ENCODE assay signal across 18 cellular contexts in the genomic region with DNA sequence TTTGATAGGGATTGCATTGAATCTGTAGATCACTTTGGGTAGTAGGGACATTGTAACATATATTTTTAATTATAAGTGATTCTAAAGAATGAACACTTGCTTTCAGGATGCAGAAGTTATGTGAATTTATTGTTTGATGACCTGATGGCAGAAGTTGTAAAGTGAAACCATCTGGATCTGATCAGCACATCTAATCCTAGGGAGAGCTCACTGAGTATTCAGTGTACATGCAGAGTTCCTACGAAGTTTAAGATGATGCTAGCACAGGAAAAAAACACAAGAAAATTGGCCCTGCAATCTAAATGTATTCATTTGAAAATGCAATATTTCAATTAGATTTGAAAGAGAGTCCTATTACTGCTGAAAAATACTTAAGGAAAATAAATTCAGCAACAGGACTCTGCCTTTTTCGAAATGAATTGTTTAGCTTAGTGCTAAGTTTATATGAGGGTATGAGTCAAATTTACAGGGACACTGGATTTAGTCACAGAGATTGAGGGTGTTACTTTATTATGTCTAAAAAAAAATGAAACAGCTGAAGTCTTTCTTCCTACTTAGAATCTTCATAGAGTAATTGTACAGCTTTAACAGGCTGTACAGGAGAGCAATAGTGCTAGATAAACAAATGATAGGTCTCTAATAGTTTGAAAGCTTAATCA.
"Had no signal": no experiment of that assay in that cellular context is flagged by ENCODE, and none has a peak within 500 bp of the region (broad histone marks: within the 10 kb centered on the region; RNA-seq: fewer than 3 reads in every experiment).

No MANE protein-coding gene starts in this region.

- H3K4me1 ChIP-seq: left lung, transverse colon had no signal

- H3K27me3 Mint-ChIP-seq: activated CD4-positive, alpha-beta T cell treated with anti-CD3 and anti-CD28 coated beads, Interleukin-2, amount 10 ng/mL, durations not matched to agents 7 days and 5 days; brain had no signal

- H3K27me3 ChIP-seq: left lung, transverse colon had no signal

- H3K4me3 ChIP-seq: coronary artery, left lung, transverse colon had no signal

- ATAC-seq: activated T-cell treated with anti-CD3 and anti-CD28 coated beads, Interleukin-2, amount 50 U/mL, for 72 hours; esophagus mucosa; left lung; naive thymus-derived CD8-positive, alpha-beta T cell had no signal

- H3K4me3 Mint-ChIP-seq: activated CD4-positive, alpha-beta T cell treated with anti-CD3 and anti-CD28 coated beads, Interleukin-2, amount 10 ng/mL, durations not matched to agents 7 days and 5 days; activated naive CD8-positive, alpha-beta T cell; activated T-cell treated with anti-CD3 and anti-CD28 coated beads, Interleukin-2, amount 50 U/mL, for 72 hours; brain; central memory CD8-positive, alpha-beta T cell; naive thymus-derived CD8-positive, alpha-beta T cell had no signal

- DNase-seq: activated CD4-positive, alpha-beta T cell treated with anti-CD3 and anti-CD28 coated beads, Interleukin-2, amount 10 ng/mL, durations not matched to agents 7 days and 5 days; activated CD8-positive, alpha-beta memory T cell treated with anti-CD3 and anti-CD28 coated beads, Interleukin-2, amount 50 U/mL, for 48 hours; activated gamma-delta T cell; activated T-cell treated with anti-CD3 and anti-CD28 coated beads, Interleukin-2, amount 50 U/mL, for 72 hours; left lung; mammary epithelial cell; naive thymus-derived CD8-positive, alpha-beta T cell; nucleus accumbens; stimulated activated CD4-positive, alpha-beta T cell treated with anti-CD3 and anti-CD28 coated beads, Interleukin-15, amount 100 ng/mL, for 24 hours; stimulated activated CD4-positive, alpha-beta T cell treated with anti-CD3 and anti-CD28 coated beads, Interleukin-4, amount 100 ng/mL, for 24 hours; stimulated activated naive CD4-positive, alpha-beta T cell; T-helper 2 cell; transverse colon had no signal

- H3K27ac Mint-ChIP-seq: activated CD4-positive, alpha-beta T cell treated with anti-CD3 and anti-CD28 coated beads, Interleukin-2, amount 10 ng/mL, durations not matched to agents 7 days and 5 days; activated naive CD8-positive, alpha-beta T cell; activated T-cell treated with anti-CD3 and anti-CD28 coated beads, Interleukin-2, amount 50 U/mL, for 72 hours; brain; naive thymus-derived CD8-positive, alpha-beta T cell had no signal

- H3K36me3 ChIP-seq: left lung, transverse colon had no signal

- H3K4me1 Mint-ChIP-seq: activated CD4-positive, alpha-beta T cell treated with anti-CD3 and anti-CD28 coated beads, Interleukin-2, amount 10 ng/mL, durations not matched to agents 7 days and 5 days; central memory CD8-positive, alpha-beta T cell; naive thymus-derived CD8-positive, alpha-beta T cell had no signal

- H3K36me3 Mint-ChIP-seq: activated naive CD8-positive, alpha-beta T cell had no signal

- H3K9me3 Mint-ChIP-seq: activated CD4-positive, alpha-beta T cell treated with anti-CD3 and anti-CD28 coated beads, Interleukin-2, amount 10 ng/mL, durations not matched to agents 7 days and 5 days had no signal

- H3K27ac ChIP-seq: coronary artery, left lung, transverse colon had no signal
